ENCODE assay signal across 8 cellular contexts in the genomic region with DNA sequence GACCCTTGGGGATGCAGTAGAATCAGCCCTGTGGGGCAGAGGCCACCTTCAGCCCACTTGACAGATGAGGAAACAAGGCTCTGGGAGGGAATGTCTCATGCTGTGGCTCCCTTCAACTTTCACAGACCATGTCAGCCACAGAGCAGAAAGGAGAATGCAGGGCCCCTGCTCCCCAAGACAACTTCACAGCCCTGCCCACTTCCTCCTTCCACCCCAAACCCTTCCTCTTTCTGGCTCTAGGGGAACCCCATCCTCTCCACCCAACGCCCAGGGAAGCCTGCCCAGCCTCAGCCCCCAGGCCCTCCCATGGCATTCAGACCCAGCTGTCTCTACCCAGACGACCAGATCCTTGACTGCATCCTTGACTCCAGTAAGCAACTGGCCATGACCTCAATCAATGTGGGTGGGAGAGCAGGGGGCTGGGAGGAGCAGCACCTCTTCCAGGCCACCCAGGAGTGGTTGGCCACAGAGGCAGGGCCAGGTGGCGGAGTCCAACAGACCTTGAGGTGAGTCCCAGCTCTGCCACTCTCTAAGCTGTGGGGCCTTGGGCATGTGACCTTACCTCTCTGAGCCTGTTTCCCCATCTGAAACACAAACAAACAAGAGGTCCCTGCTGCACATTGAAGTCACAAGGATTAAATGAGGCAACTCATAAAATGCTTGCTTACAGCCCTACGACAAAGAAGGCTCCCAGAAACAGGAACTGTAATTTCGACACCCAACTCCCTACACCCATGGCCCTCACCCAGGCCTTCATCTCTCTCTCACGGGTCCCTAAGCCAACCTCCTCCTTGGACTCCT. TPM values are rescaled to one million over a fixed set of nuclear protein-coding genes. Genes with fewer than 3 reads are reported as not detected.
A peak's percentile ranks its signal among the peaks of the same experiment; 100 is the strongest.
DNase-seq lines count a peak whose midpoint lies in the region; ATAC-seq and TF ChIP-seq lines count a peak whose summit lies in the region.

No MANE protein-coding gene starts in this region.

- no peak overlapping the region for H3K4me3 Mint-ChIP-seq in glutamatergic neuron (ENCODE audit: unreplicated experiment)

- TF ChIP-seq CTCF in GM12864 (IDR thresholded peaks at IDR 0.05; ENCODE audit: low read depth, low read length, missing control alignments), result no peak
- TF ChIP-seq CTCF in HL-60 (IDR thresholded peaks at IDR 0.05; ENCODE audit: insufficient read depth, low read length), result no peak
- TF ChIP-seq CTCF in glutamatergic neuron (IDR thresholded peaks at IDR 0.05; ENCODE audit: partially characterized antibody, unreplicated experiment), result no peak

- H3K27ac ChIP-seq in HL-60 (replicated peaks), result peak overlapping the region; percentile 98

- H3K9me3 Mint-ChIP-seq in glutamatergic neuron (ENCODE audit: unreplicated experiment), result peaks cover 7% of the 10 kb centered on the region

- peaks cover 5% of the 10 kb centered on the region for H3K27me3 Mint-ChIP-seq in glutamatergic neuron (ENCODE audit: unreplicated experiment)

- no peak overlapping the region for H3K27ac Mint-ChIP-seq in glutamatergic neuron (ENCODE audit: unreplicated experiment)

- no peak for ATAC-seq in HG03175 (IDR thresholded peaks at IDR 0.05; ENCODE audit: unreplicated experiment)

- H3K27me3 ChIP-seq in HL-60 (ENCODE audit: insufficient read depth, poor library complexity, severe bottlenecking), result no peaks in the 10 kb centered on the region

- H3K36me3 Mint-ChIP-seq in glutamatergic neuron (ENCODE audit: unreplicated experiment), result peaks cover 8% of the 10 kb centered on the region

- no peaks in the 10 kb centered on the region for H3K4me1 Mint-ChIP-seq in glutamatergic neuron (ENCODE audit: low read depth, unreplicated experiment)

- H3K4me3 ChIP-seq in GM12864 (ENCODE audit: low read depth, low read length) (no peak overlapping the region), HL-60 (replicated peaks; ENCODE audit: insufficient read depth, low read length) (0 out of 2 replicates have a peak overlapping the region, but pooled peaks have one; percentile 1)

- DNase-seq in GM12864 (ENCODE audit: low read depth) (peak; percentile 59), HL-60 (ENCODE audit: low read depth in 1 of 2, low spot score in 1 of 2) (peak; percentile 75 to 94), myocyte (ENCODE audit: low read depth) (peak; percentile 24), glomerular visceral epithelial cell (ENCODE audit: extremely low spot score) (no peak), SHP77 treated with DMSO at 0.1 percent for 48 hours (lab: John Stamatoyannopoulos, UW) (no peak), glutamatergic neuron (no peak)
- DNase-seq in activated effector memory CD4-positive, alpha-beta T cell treated with Interleukin-2 at 50 U/mL for 16 hours, result peak; percentile 36

RNA-seq across cellular contexts. Expression of a gene that starts 15.8 kb away (rescaled TPM):
- total RNA-seq in myocyte (26.3 and 34.5 TPM in 2 replicates), glutamatergic neuron (ENCODE audit: unreplicated experiment) (30.7 TPM)
- polyA plus RNA-seq in myocyte (2012), result 20.1 TPM

RNA-seq across cellular contexts. Expression of a gene that starts 18.4 kb away (rescaled TPM):
- 6.6 and 7.1 TPM in 2 replicates for total RNA-seq in myocyte
- polyA plus RNA-seq in myocyte (2012), result 6.2 TPM
- total RNA-seq in glutamatergic neuron (ENCODE audit: unreplicated experiment), result 12.0 TPM

RNA-seq across cellular contexts. Expression of a gene that starts 40.7 kb away (rescaled TPM):
- 30.5 and 35.0 TPM in 2 replicates for total RNA-seq in myocyte
- polyA plus RNA-seq in myocyte (2012), result 54.0 TPM
- 83.2 TPM for total RNA-seq in glutamatergic neuron (ENCODE audit: unreplicated experiment)

RNA-seq across cellular contexts. Expression of a gene that starts 53.2 kb away (rescaled TPM):
- total RNA-seq in myocyte (44.6 and 55.2 TPM in 2 replicates), glutamatergic neuron (ENCODE audit: unreplicated experiment) (28.0 TPM)
- polyA plus RNA-seq in myocyte (2012), result 65.4 TPM

Comparison
In these comparisons a context has a peak if more than half of its experiments do, and no peak if none do; other contexts are left out.
1. DNase-seq: peak in GM12864 (single experiment), HL-60 (2 of 2), activated effector memory CD4-positive, alpha-beta T cell treated with Interleukin-2 at 50 U/mL for 16 hours (single experiment) and myocyte (single experiment); none in glomerular visceral epithelial cell (single experiment), SHP77 treated with DMSO at 0.1 percent for 48 hours (single experiment) and glutamatergic neuron (single experiment).